8 cellular contexts compared by ENCODE assay signal in the genomic region with DNA sequence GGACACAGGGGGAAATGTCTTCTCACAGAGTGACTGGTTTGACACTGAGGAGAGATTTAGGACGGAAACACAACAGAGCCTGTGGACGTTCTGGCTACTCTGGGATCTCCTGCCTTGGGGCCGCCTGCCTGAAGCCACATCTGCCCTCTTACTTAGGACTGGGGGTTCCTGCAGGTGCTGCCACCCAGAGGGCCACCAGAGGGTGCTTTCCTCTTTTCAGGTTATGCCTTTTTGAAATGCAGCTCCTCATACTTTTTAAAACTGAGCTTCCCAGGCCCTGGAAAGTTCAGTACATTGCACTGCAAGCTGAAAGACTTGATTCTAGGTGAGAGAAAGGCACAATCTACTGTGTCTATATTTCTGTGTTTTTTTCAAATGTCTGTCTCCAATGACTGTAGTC.
A peak's percentile ranks its signal among the peaks of the same experiment; 100 is the strongest.
DNase-seq lines count a peak whose midpoint lies in the region; ATAC-seq, FAIRE-seq and TF ChIP-seq lines count a peak whose summit lies in the region.

No MANE protein-coding gene starts in this region.

- in situ Hi-C loops in K562 (cut with MboI) (no loop called here), HepG2 (cut with HindIII; ENCODE audit: extremely low pct_ligation_motif_present, low pct_unique_long_range_greater_than_20kb) (no loop called here)

- H3K4me3 ChIP-seq in K562 (no peak overlapping the region), HepG2 (replicated peaks in 1 of 3; ENCODE audit: insufficient read depth in 1 of 3, low read depth in 2 of 3, low read length in 3 of 3) (no peak overlapping the region)

- BruUV-seq in K562 (replicated peaks; lab: Mats Ljungman, UMichigan) (no TSS peak), HepG2 (replicated peaks; lab: Mats Ljungman, UMichigan) (no TSS peak)

- peak; percentile 34 for DNase-seq in SKM-1 treated with dmso at 0.1 percent for 144 hours (lab: John Stamatoyannopoulos, UW; ENCODE audit: unreplicated experiment)
- no peak for DNase-seq in SKM-1 (lab: John Stamatoyannopoulos, UW; ENCODE audit: unreplicated experiment)
- peak; percentile 49 to 68 (median 57) for DNase-seq in K562 (ENCODE audit: extremely low read depth in 1 of 4, low spot score in 3 of 4)
- peak; percentile 12 for DNase-seq in HepG2 (ENCODE audit: low spot score)
- DNase-seq in DMS79 (lab: John Stamatoyannopoulos, UW) = no peak
- DNase-seq in omental fat pad (ENCODE audit: low spot score) = no peak

- peak; percentile 43 to 56 for TF ChIP-seq RAD21 in K562 (CRISPR knock-in tag; conservative IDR thresholded peaks at IDR 0.05 in 1 of 2, IDR thresholded peaks at IDR 0.05 in 1 of 2)
- TF ChIP-seq RAD21 in HepG2 (CRISPR knock-in tag; IDR thresholded peaks at IDR 0.05) = 0 out of 2 replicates have a peak, but pooled peaks have one; percentile 14

- no peaks in the 10 kb centered on the region for H3K27me3 ChIP-seq in K562 (ENCODE audit: control insufficient read depth in 2 of 2, insufficient read depth in 2 of 2, low read length in 2 of 2)
- H3K27me3 ChIP-seq in HepG2 (ENCODE audit: control insufficient read depth in 1 of 2, insufficient read depth in 2 of 2, low read length in 2 of 2) = no peaks in the 10 kb centered on the region; a peak in 1 of 5 replicates

- POLR2A ChIA-PET in K562 (lab: Yijun Ruan, JAX) = interaction anchor here (0.9 kb wide), 1 partner anchor 91 kb away, joined by 3 read pairs; no protein-coding TSS in a partner anchor
- POLR2A ChIA-PET in HepG2 (lab: Yijun Ruan, JAX) = no interaction called here

- no peak overlapping the region for H3K27ac ChIP-seq in K562 (ENCODE audit: extremely low read depth, low read depth, low read length)
- no peak overlapping the region for H3K27ac ChIP-seq in HepG2 (ENCODE audit: extremely low read length, insufficient read depth, low read length)

- no peaks in the 10 kb centered on the region for H3K4me1 ChIP-seq in K562 (replicated peaks in 1 of 2; ENCODE audit: control insufficient read depth in 2 of 2, insufficient read depth in 2 of 2, low read length in 2 of 2)
- no peaks in the 10 kb centered on the region for H3K4me1 ChIP-seq in HepG2 (ENCODE audit: insufficient read depth, low read length)

- peak; percentile 98 for ATAC-seq in K562
- peak; percentile 96 for ATAC-seq in HepG2
- ATAC-seq in omental fat pad (ENCODE audit: low FRiP score) = no peak
- ATAC-seq in GM21381 (IDR thresholded peaks at IDR 0.05; ENCODE audit: unreplicated experiment) = no peak

- CTCF ChIA-PET in K562 (lab: Yijun Ruan, JAX; ENCODE audit: low intra/inter-chr PET ratio) = interaction anchor here (0.9 kb wide), 1 partner anchor 192 kb away, joined by 3 read pairs; no protein-coding TSS in a partner anchor
- CTCF ChIA-PET in HepG2 (lab: Yijun Ruan, JAX; ENCODE audit: low intra/inter-chr PET ratio, low total read pairs) = interaction anchor here (0.9 to 1.6 kb wide), 3 partner anchors 91 to 189 kb away, joined by 3 read pairs; no protein-coding TSS in a partner anchor

- TF ChIP-seq POLR2A in K562 (conservative IDR thresholded peaks at IDR 0.05) = no peak
- no peak for TF ChIP-seq POLR2A in HepG2 (IDR thresholded peaks at IDR 0.05; ENCODE audit: insufficient read depth in 1 of 2, low read depth in 2 of 2, low read length in 2 of 2)

- H3K9me1 ChIP-seq in K562 (ENCODE audit: control insufficient read depth, insufficient read depth, low read length) = no peaks in the 10 kb centered on the region

- H2AFZ ChIP-seq in K562 (ENCODE audit: low read depth, low read length) (peak overlapping the region; percentile 52), HepG2 (ENCODE audit: low read length) (no peak overlapping the region)

- no peak overlapping the region for H3K4me2 ChIP-seq in K562 (ENCODE audit: insufficient read depth, low read length)
- no peak overlapping the region for H3K4me2 ChIP-seq in HepG2 (ENCODE audit: low read depth, low read length)

- WGBS in K562 (ENCODE audit: insufficient coverage, low coverage, missing lambda C conversion rate) = 9% methylated on average over 3 of the region's 3 CpGs
- 4% methylated on average over 3 of the region's 3 CpGs for WGBS in HepG2 (ENCODE audit: low lambda C conversion rate)

- H3K9ac ChIP-seq in K562 (ENCODE audit: insufficient read depth in 1 of 2, low read depth in 2 of 2, low read length in 2 of 2) (no peak overlapping the region), HepG2 (ENCODE audit: insufficient read depth, low read depth, low read length) (no peak overlapping the region)

- H3K36me3 ChIP-seq in K562 (ENCODE audit: control insufficient read depth, insufficient read depth, low read length) (no peaks in the 10 kb centered on the region), HepG2 (replicated peaks in 1 of 2; ENCODE audit: control insufficient read depth in 1 of 2, insufficient read depth in 2 of 2, low read length in 2 of 2) (no peaks in the 10 kb centered on the region)

- H3K9me3 ChIP-seq in K562 (replicated peaks; ENCODE audit: control insufficient read depth, insufficient read depth, low read depth, low read length) (peaks cover 14% of the 10 kb centered on the region), HepG2 (ENCODE audit: low read length) (peaks cover 14% of the 10 kb centered on the region)

- intact Hi-C loops in K562 (cut with micrococcal nuclease) = loop anchor here (2.0 to 10.0 kb wide), 2 partner anchors 189 to 485 kb away; no protein-coding TSS in a partner anchor
- intact Hi-C loops in HepG2 (cut with micrococcal nuclease; ENCODE audit: unreplicated experiment) = loop anchor here (10.0 kb wide), 1 partner anchor 185 kb away; no protein-coding TSS in a partner anchor

- TF ChIP-seq CTCF in LNCAP (IDR thresholded peaks at IDR 0.05) = peak; percentile 59
- peak; percentile 63 to 78 (median 75) for TF ChIP-seq CTCF in K562 (IDR thresholded peaks at IDR 0.05 in 2 of 3, conservative IDR thresholded peaks at IDR 0.05 in 1 of 3; ENCODE audit: insufficient read depth in 2 of 3, low read depth in 1 of 3, low read length in 3 of 3)
- TF ChIP-seq CTCF in HepG2 (CRISPR knock-in tag; IDR thresholded peaks at IDR 0.05) = peak; percentile 64
- TF ChIP-seq CTCF in omental fat pad (IDR thresholded peaks at IDR 0.05) = no peak

- FAIRE-seq in K562 (lab: Jason Lieb, UNC) (peak; percentile 74), HepG2 (lab: Jason Lieb, UNC) (peak; percentile 77)

- TF ChIP-seq EP300 in K562 (IDR thresholded peaks at IDR 0.05; ENCODE audit: low read length) = no peak
- TF ChIP-seq EP300 in HepG2 (IDR thresholded peaks at IDR 0.05; ENCODE audit: low read depth in 2 of 2, low read length in 2 of 2) = no peak
- no peak for TF ChIP-seq EP300 in HepG2 (CRISPR knock-in tag; IDR thresholded peaks at IDR 0.05; ENCODE audit: borderline replicate concordance)

- no peaks in the 10 kb centered on the region for H4K20me1 ChIP-seq in K562 (replicated peaks; ENCODE audit: control insufficient read depth, insufficient read depth, low read length)
- H4K20me1 ChIP-seq in HepG2 (ENCODE audit: insufficient read depth, low read length) = no peaks in the 10 kb centered on the region

- H3K79me2 ChIP-seq in K562 (ENCODE audit: control insufficient read depth, insufficient read depth, low read length) (no peaks in the 10 kb centered on the region), HepG2 (ENCODE audit: insufficient read depth, low read length) (no peaks in the 10 kb centered on the region)

TF ChIP-seq in K562, 482 proteins besides CTCF, POLR2A, EP300 and RAD21 (continues in another document):
- 0 out of 2 replicates have a peak, but pooled peaks have one; percentile 10 for TF ChIP-seq DEAF1 (CRISPR knock-in tag; IDR thresholded peaks at IDR 0.05)
- TF ChIP-seq PHTF2 (CRISPR knock-in tag; IDR thresholded peaks at IDR 0.05) = no peak
- no peak for TF ChIP-seq SMARCE1 (IDR thresholded peaks at IDR 0.05)
- 0 out of 2 replicates have a peak, but pooled peaks have one; percentile 39 for TF ChIP-seq MYC (IDR thresholded peaks at IDR 0.05; ENCODE audit: low read depth, low read length)
- TF ChIP-seq MYC (CRISPR knock-in tag; IDR thresholded peaks at IDR 0.05; ENCODE audit: borderline replicate concordance, low read depth) = no peak
- TF ChIP-seq MAZ (CRISPR knock-in tag; conservative IDR thresholded peaks at IDR 0.05 in 1 of 2, IDR thresholded peaks at IDR 0.05 in 1 of 2) = 0 out of 4 replicates have a peak, but pooled peaks of 1 of the 2 experiments have one; percentile 42

TF ChIP-seq in HepG2, 621 proteins besides CTCF, POLR2A, EP300 and RAD21:
- TF ChIP-seq SMC3 (IDR thresholded peaks at IDR 0.05; ENCODE audit: low read length) (peak; percentile 27; the same call in 1 of the 2 replicates), XRCC5 (optimal IDR thresholded peaks at IDR 0.05; ENCODE audit: low read length) (peak; percentile 56), ZBTB39 (CRISPR knock-in tag; IDR thresholded peaks at IDR 0.05) (no peak), STAG1 (CRISPR knock-in tag; IDR thresholded peaks at IDR 0.05) (peak; percentile 43)

Comparison
In these comparisons a context has a peak if more than half of its experiments do, and no peak if none do; other contexts are left out.
1. DNase-seq: peak in SKM-1 treated with dmso at 0.1 percent for 144 hours (single experiment), K562 (4 of 4) and HepG2 (single experiment); none in SKM-1 (single experiment), DMS79 (single experiment) and omental fat pad (single experiment).
2. CTCF ChIP-seq: peak in LNCAP (single experiment), K562 (3 of 3) and HepG2 (single experiment); none in omental fat pad (0 of 3).
3. ATAC-seq: peak in K562 (single experiment) and HepG2 (single experiment); none in omental fat pad (single experiment) and GM21381 (single experiment).